In genomic region chr3:74376323-74376722, GRCh38 we compare ENCODE assay signal across 7 cellular contexts.
A peak's percentile ranks its signal among the peaks of the same experiment; 100 is the strongest.
DNase-seq lines count a peak whose midpoint lies in the region; ATAC-seq, FAIRE-seq and TF ChIP-seq lines count a peak whose summit lies in the region.
"Not testable (repeated sequence)": the region's sequence is repeated elsewhere in the genome, so short reads cannot be mapped to it uniquely, and the experiment has no call there.

No MANE protein-coding gene starts in this region.

- intact Hi-C loops in esophagus muscularis mucosa (cut with DNase I) = not testable (repeated sequence)

- H3K36me3 ChIP-seq in BJ (ENCODE audit: control insufficient read depth, insufficient read depth, low read length); RWPE2 (ENCODE audit: low read depth); bronchial epithelial cell (ENCODE audit: control insufficient read depth, insufficient read depth, low read length); esophagus muscularis mucosa; cardiac muscle cell; neural progenitor cell: not testable (repeated sequence)

- not testable (repeated sequence) for H3K27me3 ChIP-seq in BJ (ENCODE audit: control insufficient read depth, insufficient read depth, low read length); RWPE2 (ENCODE audit: insufficient read depth, poor library complexity, severe bottlenecking); bronchial epithelial cell (ENCODE audit: control insufficient read depth, insufficient read depth, low read length); esophagus muscularis mucosa; cardiac muscle cell; neural progenitor cell

- not testable (repeated sequence) for H3K36me3 Mint-ChIP-seq in neural progenitor cell

- not testable (repeated sequence) for H3K4me3 Mint-ChIP-seq in neural progenitor cell

- ATAC-seq in RWPE2 (ENCODE audit: low read depth) = not testable (repeated sequence)

- H3K27ac ChIP-seq in RWPE2 (ENCODE audit: poor library complexity, severe bottlenecking); esophagus muscularis mucosa (replicated peaks in 1 of 4); cardiac muscle cell; neural progenitor cell: not testable (repeated sequence)

- H3K9me3 ChIP-seq in RWPE2 (ENCODE audit: severe bottlenecking); esophagus muscularis mucosa; cardiac muscle cell (ENCODE audit: low read depth); neural progenitor cell (ENCODE audit: low read depth): not testable (repeated sequence)

- TF ChIP-seq EP300 in esophagus muscularis mucosa (IDR thresholded peaks at IDR 0.05) = not testable (repeated sequence)

- not testable (repeated sequence) for TF ChIP-seq POLR2A in esophagus muscularis mucosa (IDR thresholded peaks at IDR 0.05; ENCODE audit: low read depth)

- H3K4me3 ChIP-seq in BJ (ENCODE audit: low read depth, low read length); RWPE2 (ENCODE audit: severe bottlenecking); bronchial epithelial cell (ENCODE audit: low read depth, low read length); esophagus muscularis mucosa; cardiac muscle cell; neural progenitor cell: not testable (repeated sequence)

- H3K79me2 ChIP-seq in neural progenitor cell (ENCODE audit: low read depth) = not testable (repeated sequence)

- H3K27me3 Mint-ChIP-seq in neural progenitor cell (ENCODE audit: insufficient read depth, low read depth) = not testable (repeated sequence)

- H3K4me1 ChIP-seq in RWPE2 (ENCODE audit: insufficient read depth, poor library complexity, severe bottlenecking); esophagus muscularis mucosa; cardiac muscle cell (ENCODE audit: low read depth); neural progenitor cell: not testable (repeated sequence)

- H3F3A ChIP-seq in neural progenitor cell (ENCODE audit: low read depth) = not testable (repeated sequence)

- not testable (repeated sequence) for DNase-seq in BJ (ENCODE audit: low read depth); RWPE2 (ENCODE audit: low spot score); esophagus muscularis mucosa (ENCODE audit: extremely low spot score); neural progenitor cell (ENCODE audit: low spot score)
- peak; percentile 10 for DNase-seq in HS-5 (ENCODE audit: low read depth)
- peak; percentile 24 for DNase-seq in bronchial epithelial cell (ENCODE audit: low read depth)
- peak in 1 of 2 donors; percentile 31 for DNase-seq in cardiac muscle cell (ENCODE audit: low read depth in 1 of 2, low spot score in 1 of 2)

- H3K27ac Mint-ChIP-seq in neural progenitor cell = not testable (repeated sequence)

- not testable (repeated sequence) for H3K9me3 Mint-ChIP-seq in neural progenitor cell

- not testable (repeated sequence) for FAIRE-seq in bronchial epithelial cell (lab: Jason Lieb, UNC)

- H3K4me2 ChIP-seq in neural progenitor cell = not testable (repeated sequence)

- CTCF ChIA-PET in BJ (lab: Yijun Ruan, JAX) = interaction anchor here (0.9 to 1.5 kb wide), 6 partner anchors 11 to 507 kb away, joined by 3 to 10 read pairs (median 4); no protein-coding TSS in a partner anchor

- POLR2A ChIA-PET in BJ (lab: Charles Lee) = not testable (repeated sequence)

- H2AFZ ChIP-seq in neural progenitor cell (replicated peaks) = not testable (repeated sequence)

- not testable (repeated sequence) for H3K9ac ChIP-seq in neural progenitor cell

- peak; percentile 51 for TF ChIP-seq CTCF in BJ (IDR thresholded peaks at IDR 0.05; ENCODE audit: insufficient read depth, low read depth, low read length)
- peak; percentile 44 for TF ChIP-seq CTCF in RWPE2 (IDR thresholded peaks at IDR 0.05; ENCODE audit: poor library complexity, severe bottlenecking)
- peak; percentile 52 for TF ChIP-seq CTCF in bronchial epithelial cell (IDR thresholded peaks at IDR 0.05; ENCODE audit: insufficient read depth, low read length, severe bottlenecking)
- TF ChIP-seq CTCF in esophagus muscularis mucosa (IDR thresholded peaks at IDR 0.05) = peak; percentile 19 to 40 (median 23)
- peak; percentile 29 for TF ChIP-seq CTCF in cardiac muscle cell (IDR thresholded peaks at IDR 0.05; ENCODE audit: low read depth, low read length)
- peak; percentile 11 for TF ChIP-seq CTCF in neural progenitor cell (IDR thresholded peaks at IDR 0.05)

- 86% methylated on average over 1 of the region's 2 CpGs for WGBS in esophagus muscularis mucosa

- H3K4me1 Mint-ChIP-seq in neural progenitor cell = not testable (repeated sequence)

- H4K20me1 ChIP-seq in neural progenitor cell (ENCODE audit: low read depth) = not testable (repeated sequence)
